1 cellular context compared by ENCODE assay signal in genomic region chr15:85840802-85841152, GRCh38.
TF ChIP-seq lines count a peak whose summit lies in the region.

No MANE protein-coding gene starts in this region.

TF ChIP-seq in HepG2, 621 proteins besides CTCF, POLR2A, EP300 and RAD21 (continued from another document):
- TF ChIP-seq, protein P1, sequence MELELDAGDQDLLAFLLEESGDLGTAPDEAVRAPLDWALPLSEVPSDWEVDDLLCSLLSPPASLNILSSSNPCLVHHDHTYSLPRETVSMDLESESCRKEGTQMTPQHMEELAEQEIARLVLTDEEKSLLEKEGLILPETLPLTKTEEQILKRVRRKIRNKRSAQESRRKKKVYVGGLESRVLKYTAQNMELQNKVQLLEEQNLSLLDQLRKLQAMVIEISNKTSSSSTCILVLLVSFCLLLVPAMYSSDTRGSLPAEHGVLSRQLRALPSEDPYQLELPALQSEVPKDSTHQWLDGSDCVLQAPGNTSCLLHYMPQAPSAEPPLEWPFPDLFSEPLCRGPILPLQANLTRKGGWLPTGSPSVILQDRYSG (CRISPR knock-in tag; IDR thresholded peaks at IDR 0.05), result peak; percentile 19; the same call in 1 of the 2 replicates
- TF ChIP-seq PHF21A (CRISPR knock-in tag; IDR thresholded peaks at IDR 0.05) (0 out of 2 replicates have a peak, but pooled peaks have one; percentile 5), ZNF777 (CRISPR knock-in tag; IDR thresholded peaks at IDR 0.05) (0 out of 2 replicates have a peak, but pooled peaks have one; percentile 13), ZNF687 (CRISPR knock-in tag; IDR thresholded peaks at IDR 0.05) (peak; percentile 1; the same call in 1 of the 2 replicates), TOPORS (CRISPR knock-in tag; IDR thresholded peaks at IDR 0.05) (no peak), PRDM4 (CRISPR knock-in tag; IDR thresholded peaks at IDR 0.05; ENCODE audit: borderline replicate concordance) (no peak), THAP9 (CRISPR knock-in tag; IDR thresholded peaks at IDR 0.05; ENCODE audit: borderline replicate concordance) (0 out of 2 replicates have a peak, but pooled peaks have one; percentile 4), ZFP90 (CRISPR knock-in tag; IDR thresholded peaks at IDR 0.05; ENCODE audit: borderline replicate concordance) (0 out of 2 replicates have a peak, but pooled peaks have one; percentile 0), KLF11 (CRISPR knock-in tag; IDR thresholded peaks at IDR 0.05) (no peak)
- TF ChIP-seq, protein P2, sequence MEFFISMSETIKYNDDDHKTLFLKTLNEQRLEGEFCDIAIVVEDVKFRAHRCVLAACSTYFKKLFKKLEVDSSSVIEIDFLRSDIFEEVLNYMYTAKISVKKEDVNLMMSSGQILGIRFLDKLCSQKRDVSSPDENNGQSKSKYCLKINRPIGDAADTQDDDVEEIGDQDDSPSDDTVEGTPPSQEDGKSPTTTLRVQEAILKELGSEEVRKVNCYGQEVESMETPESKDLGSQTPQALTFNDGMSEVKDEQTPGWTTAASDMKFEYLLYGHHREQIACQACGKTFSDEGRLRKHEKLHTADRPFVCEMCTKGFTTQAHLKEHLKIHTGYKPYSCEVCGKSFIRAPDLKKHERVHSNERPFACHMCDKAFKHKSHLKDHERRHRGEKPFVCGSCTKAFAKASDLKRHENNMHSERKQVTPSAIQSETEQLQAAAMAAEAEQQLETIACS (CRISPR knock-in tag; IDR thresholded peaks at IDR 0.05), result 0 out of 2 replicates have a peak, but pooled peaks have one; percentile 1
- TF ChIP-seq, protein P3, sequence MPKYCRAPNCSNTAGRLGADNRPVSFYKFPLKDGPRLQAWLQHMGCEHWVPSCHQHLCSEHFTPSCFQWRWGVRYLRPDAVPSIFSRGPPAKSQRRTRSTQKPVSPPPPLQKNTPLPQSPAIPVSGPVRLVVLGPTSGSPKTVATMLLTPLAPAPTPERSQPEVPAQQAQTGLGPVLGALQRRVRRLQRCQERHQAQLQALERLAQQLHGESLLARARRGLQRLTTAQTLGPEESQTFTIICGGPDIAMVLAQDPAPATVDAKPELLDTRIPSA (CRISPR knock-in tag; IDR thresholded peaks at IDR 0.05; ENCODE audit: borderline replicate concordance), result no peak
